Comparison of ENCODE assay signal across 8 cellular contexts in the genomic region with DNA sequence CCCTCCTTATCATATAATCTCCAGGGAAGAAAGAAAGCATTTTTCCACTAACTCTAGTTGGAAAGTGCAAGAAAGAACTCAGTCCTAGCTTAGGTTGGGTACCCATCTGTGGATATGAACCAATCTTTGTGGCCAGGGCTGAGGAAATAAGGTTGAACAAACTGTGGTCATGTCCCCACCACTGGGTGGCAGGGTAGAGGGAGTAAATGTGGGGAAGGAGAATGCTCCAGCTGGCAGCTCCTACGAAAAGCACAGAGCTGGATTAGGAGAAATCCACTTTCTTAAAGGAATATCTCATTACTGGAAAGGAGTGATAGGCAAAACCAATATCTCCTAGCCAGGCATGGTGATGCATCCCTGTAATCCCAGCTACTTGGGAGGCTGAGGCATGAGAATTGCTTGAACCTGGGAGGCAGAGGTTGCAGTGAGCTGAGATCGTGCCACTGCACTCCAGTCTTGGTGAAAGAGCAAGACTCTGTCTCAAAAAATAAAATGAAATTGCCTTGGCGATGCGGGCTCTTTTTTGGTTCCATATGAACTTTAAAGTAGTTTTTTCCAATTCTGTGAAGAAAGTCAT.
DNase-seq lines count a peak whose midpoint lies in the region; ATAC-seq and TF ChIP-seq lines count a peak whose summit lies in the region.

No MANE protein-coding gene starts in this region.

- no peak overlapping the region for H2AK5ac ChIP-seq in mesendoderm (ENCODE audit: low read length)

- no peak overlapping the region for H4K5ac ChIP-seq in mesendoderm (ENCODE audit: low read length)

- no peak overlapping the region for H3K4me2 ChIP-seq in mesendoderm (ENCODE audit: low read length)

- peaks cover 7% of the 10 kb centered on the region for H3K4me1 Mint-ChIP-seq in chondrocyte (ENCODE audit: low read depth)

- H3K4ac ChIP-seq in mesendoderm (ENCODE audit: low read depth, low read length) = no peak overlapping the region

- no peaks in the 10 kb centered on the region for H3K4me1 ChIP-seq in mesendoderm (ENCODE audit: control insufficient read depth, low read depth, low read length)

- no peaks in the 10 kb centered on the region for H3K27me3 Mint-ChIP-seq in chondrocyte (ENCODE audit: low read depth)

- no peak overlapping the region for H3K9ac ChIP-seq in mesendoderm (ENCODE audit: low read length)

- WGBS in mesendoderm (ENCODE audit: extremely low coverage, insufficient coverage, low lambda C conversion rate) = no CpG with 5 or more reads among the region's 4 CpGs

- no peak overlapping the region for H3K18ac ChIP-seq in mesendoderm (ENCODE audit: low read length)

- no peak overlapping the region for H4K8ac ChIP-seq in mesendoderm (ENCODE audit: low read depth, low read length)

- no peak overlapping the region for H3K4me3 Mint-ChIP-seq in chondrocyte (ENCODE audit: unreplicated experiment)

- H3K79me2 ChIP-seq in mesendoderm (ENCODE audit: control insufficient read depth, insufficient read depth, low read length) = no peaks in the 10 kb centered on the region

- H3K23ac ChIP-seq in mesendoderm (ENCODE audit: low read length) = no peak overlapping the region

- ATAC-seq in GM19351 (IDR thresholded peaks at IDR 0.05; ENCODE audit: unreplicated experiment) (peak; percentile 26), HG03196 (IDR thresholded peaks at IDR 0.05; ENCODE audit: unreplicated experiment) (no peak), GM18873 (IDR thresholded peaks at IDR 0.05; ENCODE audit: low FRiP score, unreplicated experiment) (no peak), HG02623 (IDR thresholded peaks at IDR 0.05; ENCODE audit: unreplicated experiment) (no peak)

- H2BK15ac ChIP-seq in mesendoderm (replicated peaks; ENCODE audit: low read depth) = no peak overlapping the region

- no peak overlapping the region for H3K27ac Mint-ChIP-seq in chondrocyte (ENCODE audit: unreplicated experiment)

- H3K9me3 Mint-ChIP-seq in chondrocyte (ENCODE audit: low read depth) = no peaks in the 10 kb centered on the region

- no peak overlapping the region for H3K27ac ChIP-seq in mesendoderm (ENCODE audit: low read depth, low read length)

- no peak overlapping the region for H2BK120ac ChIP-seq in mesendoderm (ENCODE audit: low read depth, low read length)

- H3K79me1 ChIP-seq in mesendoderm (ENCODE audit: low read length) = no peaks in the 10 kb centered on the region

- no peaks in the 10 kb centered on the region for H3K36me3 Mint-ChIP-seq in chondrocyte (ENCODE audit: low read depth)

- H3K36me3 ChIP-seq in mesendoderm (ENCODE audit: control insufficient read depth, insufficient read depth, low read length) = no peaks in the 10 kb centered on the region

- H2BK5ac ChIP-seq in mesendoderm (ENCODE audit: low read length) = no peak overlapping the region

- peak; percentile 76 for TF ChIP-seq CTCF in chondrocyte (IDR thresholded peaks at IDR 0.05)

- DNase-seq in Ammon's horn (ENCODE audit: low spot score) = peak; percentile 42
- DNase-seq in NCI-H526 treated with DMSO at 0.1 percent for 48 hours (lab: John Stamatoyannopoulos, UW) = peak; percentile 3
- DNase-seq in chondrocyte (ENCODE audit: low spot score) = no peak
- peak; percentile 76 for DNase-seq in mesendoderm

- H3K27me3 ChIP-seq in mesendoderm (ENCODE audit: insufficient read depth, low read length, poor library complexity) = no peaks in the 10 kb centered on the region

- H3K4me3 ChIP-seq in mesendoderm (ENCODE audit: low read length) = no peak overlapping the region

- H3K56ac ChIP-seq in mesendoderm (ENCODE audit: low read length) = no peak overlapping the region
